Comparison of ENCODE assay signal across 8 cellular contexts in genomic region chr14:22955702-22956575, GRCh38. TPM values are rescaled to one million over a fixed set of nuclear protein-coding genes. Genes with fewer than 3 reads are reported as not detected.
A peak's percentile ranks its signal among the peaks of the same experiment; 100 is the strongest.
DNase-seq lines count a peak whose midpoint lies in the region; ATAC-seq, FAIRE-seq and TF ChIP-seq lines count a peak whose summit lies in the region.

No MANE protein-coding gene starts in this region.

- peaks cover 3% of the 10 kb centered on the region for H3K27me3 Mint-ChIP-seq in activated T-helper 1 cell treated with anti-CD3 and anti-CD28 coated beads, Interleukin-12 subunit alpha, Interleukin-12 subunit beta, Interleukin-2, Interleukin-4 antibody, amounts not matched to agents 30 ng/mL and 10 ng/mL and 1 ng/mL, durations not matched to agents 14 hours and 24 hours and 36 hours (ENCODE audit: insufficient read depth)

- POLR2A ChIA-PET in HEK293 (lab: Yijun Ruan, JAX): interaction anchor here (0.7 to 3.2 kb wide), 17 partner anchors 11 to 330 kb away, joined by 3 to 30 read pairs (median 7); partner anchors contain the start of genes AJUBA, CDH24, LRP10 and PRMT5

- peaks cover 6% of the 10 kb centered on the region for H3K36me3 Mint-ChIP-seq in activated T-helper 1 cell treated with anti-CD3 and anti-CD28 coated beads, Interleukin-12 subunit alpha, Interleukin-12 subunit beta, Interleukin-2, Interleukin-4 antibody, amounts not matched to agents 30 ng/mL and 10 ng/mL and 1 ng/mL, durations not matched to agents 14 hours and 24 hours and 36 hours (ENCODE audit: low read depth)

- H3K4me1 ChIP-seq in HEK293 (ENCODE audit: control insufficient read depth, insufficient read depth, low read length) (no peaks in the 10 kb centered on the region), iPS DF 6.9 (ENCODE audit: control insufficient read depth, insufficient read depth, low read length) (no peaks in the 10 kb centered on the region), small intestine (ENCODE audit: control insufficient read depth in 2 of 2, insufficient read depth in 1 of 2, low read depth in 1 of 2, low read length in 1 of 2) (peaks cover 1 to 4% of the 10 kb centered on the region in 2 donors)

- peak overlapping the region; percentile 93 for H3K4me3 Mint-ChIP-seq in activated T-helper 1 cell treated with anti-CD3 and anti-CD28 coated beads, Interleukin-12 subunit alpha, Interleukin-12 subunit beta, Interleukin-2, Interleukin-4 antibody, amounts not matched to agents 30 ng/mL and 10 ng/mL and 1 ng/mL, durations not matched to agents 14 hours and 24 hours and 36 hours

- FAIRE-seq in small intestine (lab: Jason Lieb, UNC) (no peak), H54 (lab: Jason Lieb, UNC) (no peak)

- no peaks in the 10 kb centered on the region for H3K27me3 ChIP-seq in iPS DF 6.9 (ENCODE audit: control insufficient read depth, insufficient read depth, low read length)
- no peaks in the 10 kb centered on the region for H3K27me3 ChIP-seq in small intestine (ENCODE audit: control insufficient read depth in 2 of 2, insufficient read depth in 2 of 2, low read length in 2 of 2)

- H3K9me3 ChIP-seq in HEK293 (ENCODE audit: control insufficient read depth, insufficient read depth, low read depth, low read length) (no peaks in the 10 kb centered on the region), iPS DF 6.9 (ENCODE audit: control insufficient read depth, insufficient read depth, low read length) (no peaks in the 10 kb centered on the region), small intestine (ENCODE audit: control insufficient read depth, low read depth) (no peaks in the 10 kb centered on the region)

- peak overlapping the region; percentile 86 for H3K27ac Mint-ChIP-seq in activated T-helper 1 cell treated with anti-CD3 and anti-CD28 coated beads, Interleukin-12 subunit alpha, Interleukin-12 subunit beta, Interleukin-2, Interleukin-4 antibody, amounts not matched to agents 30 ng/mL and 10 ng/mL and 1 ng/mL, durations not matched to agents 14 hours and 24 hours and 36 hours

- H3K9me3 Mint-ChIP-seq in activated T-helper 1 cell treated with anti-CD3 and anti-CD28 coated beads, Interleukin-12 subunit alpha, Interleukin-12 subunit beta, Interleukin-2, Interleukin-4 antibody, amounts not matched to agents 30 ng/mL and 10 ng/mL and 1 ng/mL, durations not matched to agents 14 hours and 24 hours and 36 hours: no peaks in the 10 kb centered on the region

- TF ChIP-seq CTCF in HEK293 (tag by site-specific recombination; IDR thresholded peaks at IDR 0.05): no peak

- CTCF ChIA-PET in HEK293 (lab: Yijun Ruan, JAX): interaction anchor here (0.7 to 2.5 kb wide), 11 partner anchors 15 to 399 kb away, joined by 3 to 13 read pairs (median 3); partner anchors contain the start of genes AJUBA and PRMT5

- TF ChIP-seq POLR2A in H54 (IDR thresholded peaks at IDR 0.05; ENCODE audit: low read depth, low read length): no peak

- intact Hi-C loops in activated T-helper 1 cell treated with anti-CD3 and anti-CD28 coated beads, Interleukin-12 subunit alpha, Interleukin-12 subunit beta, Interleukin-2, Interleukin-4 antibody, amounts not matched to agents 30 ng/mL and 10 ng/mL and 1 ng/mL, durations not matched to agents 14 hours and 24 hours and 36 hours (cut with micrococcal nuclease): loop anchor here (2.0 kb wide), 1 partner anchor 51 kb away; no protein-coding TSS in a partner anchor

- no peak for DNase-seq in activated T-helper 1 cell treated with anti-CD3 and anti-CD28 coated beads, Interleukin-12 subunit alpha, Interleukin-12 subunit beta, Interleukin-2, Interleukin-4 antibody, amounts not matched to agents 30 ng/mL and 10 ng/mL and 1 ng/mL, durations not matched to agents 14 hours and 24 hours and 36 hours (ENCODE audit: low spot score)
- DNase-seq in iPS DF 6.9 (ENCODE audit: low read depth, low spot score) (no peak), small intestine (peak; percentile 51), H54 (ENCODE audit: insufficient read length, low spot score) (no peak), SW 1271 (lab: John Stamatoyannopoulos, UW) (no peak), NCI-H526 treated with DMSO at 0.1 percent for 48 hours (lab: John Stamatoyannopoulos, UW) (no peak)

- peaks cover 17% of the 10 kb centered on the region for H3K4me1 Mint-ChIP-seq in activated T-helper 1 cell treated with anti-CD3 and anti-CD28 coated beads, Interleukin-12 subunit alpha, Interleukin-12 subunit beta, Interleukin-2, Interleukin-4 antibody, amounts not matched to agents 30 ng/mL and 10 ng/mL and 1 ng/mL, durations not matched to agents 14 hours and 24 hours and 36 hours (ENCODE audit: low read depth)

- peak overlapping the region; percentile 75 for H3K4me3 ChIP-seq in HEK293 (ENCODE audit: low read depth, low read length)
- peak overlapping the region; percentile 67; the same call in 1 of the 2 replicates for H3K4me3 ChIP-seq in iPS DF 6.9 (ENCODE audit: low read length)
- peak overlapping the region; percentile 64 to 81 for H3K4me3 ChIP-seq in small intestine (ENCODE audit: low read depth in 1 of 2, low read length in 2 of 2)

- no peak for ATAC-seq in GM19397 (IDR thresholded peaks at IDR 0.05; ENCODE audit: unreplicated experiment)

- peak overlapping the region; percentile 76; the same call in 1 of the 2 replicates for H3K27ac ChIP-seq in HEK293 (ENCODE audit: extremely low read depth, low read depth, low read length)
- H3K27ac ChIP-seq in iPS DF 6.9 (ENCODE audit: low read length): no peak overlapping the region
- peak overlapping the region; percentile 88 to 98 for H3K27ac ChIP-seq in small intestine (ENCODE audit: low read depth in 1 of 2, low read length in 1 of 2)

- peaks cover 6 to 21% of the 10 kb centered on the region in 2 experiments; a peak in 2 of 3 replicates for H3K36me3 ChIP-seq in HEK293 (ENCODE audit: control insufficient read depth in 2 of 2, insufficient read depth in 1 of 2, low read length in 2 of 2)
- no peaks in the 10 kb centered on the region; the same call in 1 of the 2 replicates for H3K36me3 ChIP-seq in iPS DF 6.9 (ENCODE audit: control insufficient read depth, insufficient read depth, low read length)
- no peaks in the 10 kb centered on the region for H3K36me3 ChIP-seq in small intestine (ENCODE audit: control insufficient read depth in 2 of 2, insufficient read depth in 2 of 2, low read length in 2 of 2)

- no CpG with 5 or more reads among the region's 19 CpGs for WGBS in iPS DF 6.9 (ENCODE audit: insufficient coverage, insufficient read length)
- 6 to 20% (median 11%) methylated on average over 19 of the region's 19 CpGs for whole genome bisulfite sequencing in small intestine, 3 donors

TF ChIP-seq in HEK293, 187 proteins besides CTCF, POLR2A, EP300 and RAD21:
- TF ChIP-seq ZNF600 (tag by site-specific recombination; IDR thresholded peaks at IDR 0.05) (peak; percentile 53; the same call in 1 of the 2 replicates), BCL11A (tag by site-specific recombination; IDR thresholded peaks at IDR 0.05; ENCODE audit: low read depth) (no peak), ZFHX2 (tag by site-specific recombination; conservative IDR thresholded peaks at IDR 0.05) (0 out of 2 replicates have a peak, but pooled peaks have one; percentile 8), ZBTB7A (tag by site-specific recombination; IDR thresholded peaks at IDR 0.05; ENCODE audit: low read depth) (no peak), SP3 (tag by site-specific recombination; IDR thresholded peaks at IDR 0.05) (no peak), ZNF19 (tag by site-specific recombination; IDR thresholded peaks at IDR 0.05; ENCODE audit: low read depth) (no peak), FEZF1 (tag by site-specific recombination; IDR thresholded peaks at IDR 0.05) (peak; percentile 12; the same call in 1 of the 2 replicates)

RNA-seq across cellular contexts. Expression of gene HAUS4, which starts 1.0 kb away (rescaled TPM):
- total RNA-seq in activated T-helper 1 cell treated with anti-CD3 and anti-CD28 coated beads, Interleukin-12 subunit alpha, Interleukin-12 subunit beta, Interleukin-2, Interleukin-4 antibody, amounts not matched to agents 30 ng/mL and 10 ng/mL and 1 ng/mL, durations not matched to agents 14 hours and 24 hours and 36 hours: 52.4 and 56.4 TPM in 2 replicates
- polyA plus RNA-seq in small intestine: 10 to 100 TPM; 34.0 to 53.2 (median 49.5) TPM

RNA-seq across cellular contexts. Expression of gene AJUBA, which starts 26.4 kb away (rescaled TPM):
- 1.8 and 2.7 TPM in 2 replicates for total RNA-seq in activated T-helper 1 cell treated with anti-CD3 and anti-CD28 coated beads, Interleukin-12 subunit alpha, Interleukin-12 subunit beta, Interleukin-2, Interleukin-4 antibody, amounts not matched to agents 30 ng/mL and 10 ng/mL and 1 ng/mL, durations not matched to agents 14 hours and 24 hours and 36 hours
- polyA plus RNA-seq in small intestine: 10 to 100 TPM in 1 of 3 donors, 1 to 10 TPM in 1, under 1 TPM in 1; 0.45 to 15.1 (median 1.9) TPM

RNA-seq across cellular contexts. Expression of gene PRMT5, which starts 26.8 kb away (rescaled TPM):
- 174 and 180 TPM in 2 replicates for total RNA-seq in activated T-helper 1 cell treated with anti-CD3 and anti-CD28 coated beads, Interleukin-12 subunit alpha, Interleukin-12 subunit beta, Interleukin-2, Interleukin-4 antibody, amounts not matched to agents 30 ng/mL and 10 ng/mL and 1 ng/mL, durations not matched to agents 14 hours and 24 hours and 36 hours
- 10 to 100 TPM; 13.4 to 57.7 (median 15.1) TPM for polyA plus RNA-seq in small intestine

RNA-seq across cellular contexts. Expression of gene RBM23, which starts 37.0 kb away (rescaled TPM):
- 86.4 and 90.5 TPM in 2 replicates for total RNA-seq in activated T-helper 1 cell treated with anti-CD3 and anti-CD28 coated beads, Interleukin-12 subunit alpha, Interleukin-12 subunit beta, Interleukin-2, Interleukin-4 antibody, amounts not matched to agents 30 ng/mL and 10 ng/mL and 1 ng/mL, durations not matched to agents 14 hours and 24 hours and 36 hours
- 10 to 100 TPM; 35.8 to 41.4 (median 36.7) TPM for polyA plus RNA-seq in small intestine

RNA-seq across cellular contexts. Expression of gene C14orf93, which starts 54.0 kb away (rescaled TPM):
- total RNA-seq in activated T-helper 1 cell treated with anti-CD3 and anti-CD28 coated beads, Interleukin-12 subunit alpha, Interleukin-12 subunit beta, Interleukin-2, Interleukin-4 antibody, amounts not matched to agents 30 ng/mL and 10 ng/mL and 1 ng/mL, durations not matched to agents 14 hours and 24 hours and 36 hours: 6.3 and 7.2 TPM in 2 replicates
- polyA plus RNA-seq in small intestine: 1 to 10 TPM; 4.9 to 9.2 (median 6.5) TPM
